In genomic region chr1:10494418-10494753, GRCh38 we compare ENCODE assay signal across 10 cellular contexts. TPM values are rescaled to one million over a fixed set of nuclear protein-coding genes. Genes with fewer than 3 reads are reported as not detected.
DNase-seq lines count a peak whose midpoint lies in the region; ATAC-seq and TF ChIP-seq lines count a peak whose summit lies in the region.
"Had no signal": no experiment of that assay in that cellular context is flagged by ENCODE, and none has a peak within 500 bp of the region (broad histone marks: within the 10 kb centered on the region; RNA-seq: fewer than 3 reads in every experiment).

No MANE protein-coding gene starts in this region.

- TF ChIP-seq CTCF in DND-41 (IDR thresholded peaks at IDR 0.05; ENCODE audit: borderline replicate concordance, extremely low read depth, low read length, poor library complexity, severe bottlenecking), result no peak
- TF ChIP-seq CTCF in GM23338 (conservative IDR thresholded peaks at IDR 0.05; ENCODE audit: low read depth in 2 of 2), result no peak
- no peak for TF ChIP-seq CTCF in activated B cell treated with CpG ODN at 0.5 μM for 24 hours (IDR thresholded peaks at IDR 0.05)
- no peak for TF ChIP-seq CTCF in mesothelial cell of epicardium (IDR thresholded peaks at IDR 0.05; ENCODE audit: unreplicated experiment)
- no peak for TF ChIP-seq CTCF in PC-3 (conservative IDR thresholded peaks at IDR 0.05; ENCODE audit: low read depth, low read length)

- H3K27me3 ChIP-seq in DND-41 (ENCODE audit: insufficient read depth, low read length, poor library complexity) (no peaks in the 10 kb centered on the region), GM23338 (ENCODE audit: insufficient read depth) (no peaks in the 10 kb centered on the region), PC-3 (ENCODE audit: low read length) (no peaks in the 10 kb centered on the region)
- H3K27me3 ChIP-seq: suprapubic skin had no signal

- peaks cover 14% of the 10 kb centered on the region; the same call in 1 of the 2 replicates for H4K20me1 ChIP-seq in DND-41 (ENCODE audit: insufficient read depth, low read length)
- peaks cover 18% of the 10 kb centered on the region for H4K20me1 ChIP-seq in GM23338 (replicated peaks; ENCODE audit: insufficient read depth)
- H4K20me1 ChIP-seq in PC-3 (ENCODE audit: low read length), result peaks cover 10% of the 10 kb centered on the region; the same call in 1 of the 2 replicates

- ATAC-seq in DND-41 (ENCODE audit: insufficient read depth, low read depth) (no peak), GM23338 (peak; percentile 61), activated B cell treated with CpG ODN at 0.5 μM for 24 hours (ENCODE audit: low read depth) (no peak), GM19023 (IDR thresholded peaks at IDR 0.05; ENCODE audit: unreplicated experiment) (no peak), GM21529 (IDR thresholded peaks at IDR 0.05; ENCODE audit: unreplicated experiment) (no peak), PC-3 (no peak)

- H3K27ac Mint-ChIP-seq in GM23338 (no peak overlapping the region), activated B cell treated with CpG ODN at 0.5 μM for 24 hours (peak overlapping the region; percentile 91), mesothelial cell of epicardium (peak overlapping the region; percentile 98)

- H3K36me3 ChIP-seq in DND-41 (ENCODE audit: insufficient read depth, low read length) (peaks cover 18% of the 10 kb centered on the region), GM23338 (ENCODE audit: insufficient read depth) (no peaks in the 10 kb centered on the region), PC-3 (ENCODE audit: low read depth, low read length) (peaks cover 16% of the 10 kb centered on the region; the same call in 1 of the 2 replicates)
- H3K36me3 ChIP-seq: suprapubic skin had no signal

- H3K4me2 ChIP-seq in DND-41 (ENCODE audit: insufficient read depth, low read length) (peak overlapping the region; percentile 91), GM23338 (no peak overlapping the region), PC-3 (ENCODE audit: low read length) (no peak overlapping the region)

- H3F3A ChIP-seq in GM23338 (replicated peaks; ENCODE audit: low read depth) (peaks cover 4% of the 10 kb centered on the region; the same call in 1 of the 2 replicates), PC-3 (ENCODE audit: low read length, unreplicated experiment) (no peaks in the 10 kb centered on the region)

- H3K27ac ChIP-seq in DND-41 (ENCODE audit: low read length) (no peak overlapping the region; the same call in 1 of the 2 replicates), GM23338 (ENCODE audit: low read depth) (0 out of 2 replicates have a peak overlapping the region, but pooled peaks have one; percentile 30), PC-3 (ENCODE audit: low read length) (no peak overlapping the region)
- H3K27ac ChIP-seq: suprapubic skin had no signal

- no peak for DNase-seq in DND-41
- DNase-seq in GM23338 (ENCODE audit: low spot score), result no peak
- DNase-seq in activated B cell treated with CpG ODN at 0.5 μM for 24 hours, result no peak
- no peak for DNase-seq in mesothelial cell of epicardium (ENCODE audit: low spot score in 2 of 2, unreplicated experiment in 2 of 2)
- DNase-seq in PC-3, result no peak
- no peak for DNase-seq in stimulated activated CD4-positive, alpha-beta T cell treated with anti-CD3 and anti-CD28 coated beads, Interleukin-2, amount 100 ng/mL, for 48 hours

- H3K9me3 ChIP-seq in DND-41 (ENCODE audit: insufficient read depth, low read length, severe bottlenecking) (no peaks in the 10 kb centered on the region), PC-3 (ENCODE audit: low read length) (no peaks in the 10 kb centered on the region)
- H3K9me3 ChIP-seq: HAP-1, suprapubic skin had no signal

- H2AFZ ChIP-seq in DND-41 (ENCODE audit: low read depth, low read length), result 0 out of 2 replicates have a peak overlapping the region, but pooled peaks have one; percentile 27
- no peak overlapping the region for H2AFZ ChIP-seq in GM23338
- H2AFZ ChIP-seq in PC-3 (ENCODE audit: low read length), result no peak overlapping the region

- H3K9me3 Mint-ChIP-seq in GM23338 (no peaks in the 10 kb centered on the region), activated B cell treated with CpG ODN at 0.5 μM for 24 hours (no peaks in the 10 kb centered on the region), mesothelial cell of epicardium (no peaks in the 10 kb centered on the region)

- no peak overlapping the region for H3K4me3 ChIP-seq in DND-41 (ENCODE audit: low read depth in 1 of 2, low read length in 2 of 2)
- no peak overlapping the region for H3K4me3 ChIP-seq in GM23338
- H3K4me3 ChIP-seq in PC-3 (ENCODE audit: low read length), result no peak overlapping the region
- H3K4me3 ChIP-seq: HAP-1 had no signal

- H3K9ac ChIP-seq in DND-41 (ENCODE audit: low read depth, low read length) (peak overlapping the region; percentile 57), PC-3 (ENCODE audit: low read length) (no peak overlapping the region)

- H3K4me1 ChIP-seq in DND-41 (ENCODE audit: insufficient read depth, low read length) (peaks cover 27% of the 10 kb centered on the region), GM23338 (ENCODE audit: insufficient read depth) (peaks cover 7% of the 10 kb centered on the region), PC-3 (ENCODE audit: insufficient read depth, low read length) (peaks cover 4% of the 10 kb centered on the region; the same call in 1 of the 2 replicates)

- no TSS peak for BruUV-seq in PC-3 (replicated peaks; lab: Mats Ljungman, UMichigan)

- POLR2A ChIA-PET in activated B cell treated with CpG ODN at 0.5 μM for 24 hours (lab: Charles Lee) (interaction anchor here (0.6 to 2.3 kb wide), 6 partner anchors 17 to 372 kb away, joined by 3 to 11 read pairs (median 4); partner anchors contain the start of genes CENPS, DFFA and PEX14), PC-3 (lab: Charles Lee; ENCODE audit: unreplicated experiment) (no interaction called here)

- H3K36me3 Mint-ChIP-seq in GM23338 (ENCODE audit: low read depth), result no peaks in the 10 kb centered on the region; the same call in 2 of the 3 replicates
- peaks cover 27% of the 10 kb centered on the region for H3K36me3 Mint-ChIP-seq in activated B cell treated with CpG ODN at 0.5 μM for 24 hours (ENCODE audit: low read depth)
- H3K36me3 Mint-ChIP-seq in mesothelial cell of epicardium, result peaks cover 4% of the 10 kb centered on the region

- H3K4me1 Mint-ChIP-seq in GM23338, result peaks cover 21% of the 10 kb centered on the region
- H3K4me1 Mint-ChIP-seq in activated B cell treated with CpG ODN at 0.5 μM for 24 hours, result peaks cover 21% of the 10 kb centered on the region
- H3K4me1 Mint-ChIP-seq in mesothelial cell of epicardium, result peaks cover 31% of the 10 kb centered on the region

- H3K79me2 ChIP-seq in DND-41 (ENCODE audit: insufficient read depth, low read length) (peaks cover 74% of the 10 kb centered on the region), GM23338 (replicated peaks; ENCODE audit: insufficient read depth) (peaks cover 71% of the 10 kb centered on the region), PC-3 (ENCODE audit: low read length) (peaks cover 94% of the 10 kb centered on the region)

- CTCF ChIA-PET in activated B cell treated with CpG ODN at 0.5 μM for 24 hours (lab: Charles Lee) (interaction anchor here (1.2 to 4.8 kb wide), 17 partner anchors 9 to 543 kb away, joined by 3 to 57 read pairs (median 5); partner anchors contain the start of gene CENPS), PC-3 (lab: Charles Lee) (interaction anchor here (1.0 to 1.4 kb wide), 3 partner anchors 8 to 117 kb away, joined by 3 to 5 read pairs (median 4); no protein-coding TSS in a partner anchor)

- H3K9me2 ChIP-seq in GM23338 (ENCODE audit: insufficient read depth) (no peaks in the 10 kb centered on the region), PC-3 (replicated peaks; ENCODE audit: low read length) (no peaks in the 10 kb centered on the region)

- H3K27me3 Mint-ChIP-seq in GM23338 (ENCODE audit: insufficient read depth, low read depth, poor library complexity) (peaks cover 7% of the 10 kb centered on the region), activated B cell treated with CpG ODN at 0.5 μM for 24 hours (no peaks in the 10 kb centered on the region), mesothelial cell of epicardium (ENCODE audit: low read depth) (no peaks in the 10 kb centered on the region)

- H3K4me3 Mint-ChIP-seq in GM23338 (no peak overlapping the region), activated B cell treated with CpG ODN at 0.5 μM for 24 hours (peak overlapping the region; percentile 81), mesothelial cell of epicardium (no peak overlapping the region)

- intact Hi-C loops in activated B cell treated with CpG ODN at 0.5 μM for 24 hours (cut with micrococcal nuclease) (loop anchor here (1.0 kb wide), 2 partner anchors 64 to 117 kb away; partner anchors contain the start of gene CENPS), PC-3 (cut with micrococcal nuclease) (loop anchor here (1.0 kb wide), 2 partner anchors 64 to 117 kb away; partner anchors contain the start of gene CENPS)

TF ChIP-seq in GM23338, 12 proteins besides CTCF, POLR2A, EP300 and RAD21 (continues in another document):
- TF ChIP-seq POLR2AphosphoS5 (IDR thresholded peaks at IDR 0.05; ENCODE audit: low read depth) (no peak), STAT1 (IDR thresholded peaks at IDR 0.05; ENCODE audit: unreplicated experiment) (no peak)

RNA-seq across cellular contexts. Expression of gene PEX14, which starts 19.6 kb away (rescaled TPM):
- 14.0 and 19.6 TPM in 2 replicates for total RNA-seq in GM23338 (2014; rRNA removed; shearing (Covaris generic))
- 16.4 and 17.6 TPM in 2 replicates for polyA plus RNA-seq in GM23338 (2016; fragmentation: Nextera tagmentation; extraction: Ambion mirVana)
- 16.3 and 17.8 TPM in 2 replicates for total RNA-seq in activated B cell treated with CpG ODN at 0.5 μM for 24 hours
- total RNA-seq in mesothelial cell of epicardium, result 29.7 to 31.4 TPM (median 30.9 TPM) in 3 replicates
- total RNA-seq in PC-3 (2014; rRNA removed), result 24.9 and 32.1 TPM in 2 replicates

RNA-seq across cellular contexts. Expression of gene DFFA, which starts 22.1 kb away (rescaled TPM):
- 77.4 and 82.0 TPM in 2 replicates for total RNA-seq in GM23338 (2014; rRNA removed; shearing (Covaris generic))
- 61.4 and 65.2 TPM in 2 replicates for polyA plus RNA-seq in GM23338 (2016; fragmentation: Nextera tagmentation; extraction: Ambion mirVana)
- total RNA-seq in activated B cell treated with CpG ODN at 0.5 μM for 24 hours (34.3 and 39.0 TPM in 2 replicates), mesothelial cell of epicardium (51.4 to 54.8 TPM (median 53.0 TPM) in 3 replicates), PC-3 (2014; rRNA removed) (46.7 and 52.0 TPM in 2 replicates)

RNA-seq across cellular contexts. Expression of gene CORT, which starts 44.6 kb away (rescaled TPM):
- total RNA-seq in GM23338 (2014; rRNA removed; shearing (Covaris generic)), result 0.16 TPM in 1 of 2 replicates, not detected in the other
- 0.99 and 1.4 TPM in 2 replicates for polyA plus RNA-seq in GM23338 (2016; fragmentation: Nextera tagmentation; extraction: Ambion mirVana)
- total RNA-seq in activated B cell treated with CpG ODN at 0.5 μM for 24 hours (0.22 and 0.49 TPM in 2 replicates), mesothelial cell of epicardium (0.70 to 0.89 TPM (median 0.83 TPM) in 3 replicates), PC-3 (2014; rRNA removed) (1.2 TPM in 1 of 2 replicates, not detected in the other)
- total RNA-seq: suprapubic skin had no signal
